ENCODE assay signal across 21 cellular contexts in genomic region chr13:42228527-42228926, GRCh38. TPM values are rescaled to one million over a fixed set of nuclear protein-coding genes. Genes with fewer than 3 reads are reported as not detected.
DNase-seq lines count a peak whose midpoint lies in the region; ATAC-seq and TF ChIP-seq lines count a peak whose summit lies in the region.
"Had no signal": no experiment of that assay in that cellular context is flagged by ENCODE, and none has a peak within 500 bp of the region (broad histone marks: within the 10 kb centered on the region; RNA-seq: fewer than 3 reads in every experiment).

No MANE protein-coding gene starts in this region.

- CTCF ChIA-PET in activated naive CD4-positive, alpha-beta T cell treated with anti-CD3 and anti-CD28 coated beads, Interleukin-2, amount 10 ng/mL, durations not matched to agents 7 days and 5 days (lab: Charles Lee), result no interaction called here
- CTCF ChIA-PET in CD8-positive, alpha-beta T cell (lab: Charles Lee), result no interaction called here

- H3K27me3 Mint-ChIP-seq in activated naive CD4-positive, alpha-beta T cell treated with anti-CD3 and anti-CD28 coated beads, Interleukin-2, amount 10 ng/mL, durations not matched to agents 7 days and 5 days, result no peaks in the 10 kb centered on the region
- no peaks in the 10 kb centered on the region for H3K27me3 Mint-ChIP-seq in CD8-positive, alpha-beta T cell (ENCODE audit: low read depth)
- H3K27me3 Mint-ChIP-seq in neural progenitor cell (ENCODE audit: insufficient read depth, low read depth), result no peaks in the 10 kb centered on the region
- H3K27me3 Mint-ChIP-seq: CD4-positive, CD25-positive, alpha-beta regulatory T cell had no signal

- no peaks in the 10 kb centered on the region for H3K4me1 Mint-ChIP-seq in activated naive CD4-positive, alpha-beta T cell treated with anti-CD3 and anti-CD28 coated beads, Interleukin-2, amount 10 ng/mL, durations not matched to agents 7 days and 5 days
- no peaks in the 10 kb centered on the region for H3K4me1 Mint-ChIP-seq in CD8-positive, alpha-beta T cell (ENCODE audit: low read depth)
- no peaks in the 10 kb centered on the region for H3K4me1 Mint-ChIP-seq in neural progenitor cell

- H3K9me3 ChIP-seq in CD8-positive, alpha-beta T cell (ENCODE audit: low read length), result no peaks in the 10 kb centered on the region
- H3K9me3 ChIP-seq in SK-N-MC (ENCODE audit: low read depth, low read length) (no peaks in the 10 kb centered on the region), neural progenitor cell (ENCODE audit: low read depth) (no peaks in the 10 kb centered on the region)

- H2AFZ ChIP-seq in neural progenitor cell (replicated peaks), result no peak overlapping the region

- no peaks in the 10 kb centered on the region for H3K4me1 ChIP-seq in CD8-positive, alpha-beta T cell (ENCODE audit: insufficient read depth, low read length)
- no peaks in the 10 kb centered on the region for H3K4me1 ChIP-seq in neural progenitor cell

- no peaks in the 10 kb centered on the region for H3K79me2 ChIP-seq in neural progenitor cell (ENCODE audit: low read depth)

- no peaks in the 10 kb centered on the region for H4K20me1 ChIP-seq in neural progenitor cell (ENCODE audit: low read depth)

- H3K4me3 ChIP-seq in CD8-positive, alpha-beta T cell (ENCODE audit: low read depth, low read length), result no peak overlapping the region
- H3K4me3 ChIP-seq in SK-N-MC (peak overlapping the region; percentile 28; the same call in 1 of the 2 replicates), neural progenitor cell (no peak overlapping the region)
- H3K4me3 ChIP-seq: GM12878 had no signal

- ATAC-seq in CD8-positive, alpha-beta T cell, result no peak
- no peak for ATAC-seq in GM21423 (IDR thresholded peaks at IDR 0.05; ENCODE audit: unreplicated experiment)
- ATAC-seq: GM12878, Panc1 had no signal

- no peaks in the 10 kb centered on the region for H3K27me3 ChIP-seq in CD8-positive, alpha-beta T cell (ENCODE audit: insufficient read depth, low read length)
- H3K27me3 ChIP-seq in neural progenitor cell, result no peaks in the 10 kb centered on the region

- intact Hi-C loops in CD8-positive, alpha-beta T cell (cut with DNase I, micrococcal nuclease), result no loop called here

- no peak overlapping the region for H3K27ac ChIP-seq in CD8-positive, alpha-beta T cell (ENCODE audit: low read depth, low read length)
- peak overlapping the region; percentile 73 for H3K27ac ChIP-seq in SK-N-MC
- H3K27ac ChIP-seq in neural progenitor cell, result peak overlapping the region; percentile 46

- H3F3A ChIP-seq in neural progenitor cell (ENCODE audit: low read depth), result no peaks in the 10 kb centered on the region

- peak overlapping the region; percentile 42 for H3K27ac Mint-ChIP-seq in activated naive CD4-positive, alpha-beta T cell treated with anti-CD3 and anti-CD28 coated beads, Interleukin-2, amount 10 ng/mL, durations not matched to agents 7 days and 5 days
- H3K27ac Mint-ChIP-seq in CD8-positive, alpha-beta T cell, result no peak overlapping the region
- no peak overlapping the region for H3K27ac Mint-ChIP-seq in neural progenitor cell

- H3K4me3 Mint-ChIP-seq in activated naive CD4-positive, alpha-beta T cell treated with anti-CD3 and anti-CD28 coated beads, Interleukin-2, amount 10 ng/mL, durations not matched to agents 7 days and 5 days, result no peak overlapping the region
- H3K4me3 Mint-ChIP-seq in CD8-positive, alpha-beta T cell, result no peak overlapping the region
- no peak overlapping the region for H3K4me3 Mint-ChIP-seq in neural progenitor cell

- H3K9ac ChIP-seq in SK-N-MC (ENCODE audit: insufficient read length) (no peak overlapping the region), neural progenitor cell (no peak overlapping the region)

- DNase-seq in activated naive CD4-positive, alpha-beta T cell treated with anti-CD3 and anti-CD28 coated beads, Interleukin-2, amount 10 ng/mL, durations not matched to agents 7 days and 5 days, result no peak
- no peak for DNase-seq in activated naive CD4-positive, alpha-beta T cell treated with Interleukin-2 at 50 U/mL for 16 hours
- DNase-seq in CD8-positive, alpha-beta T cell, result no peak
- DNase-seq in SK-N-MC (ENCODE audit: low read depth, low spot score) (no peak), neural progenitor cell (ENCODE audit: low spot score) (no peak), NCI-H2196 treated with DMSO at 0.1 percent for 48 hours (lab: John Stamatoyannopoulos, UW; ENCODE audit: unreplicated experiment) (no peak), RKO (ENCODE audit: low spot score) (no peak)
- DNase-seq: CD4-positive, CD25-positive, alpha-beta regulatory T cell; COR-L47; DND-41; KBM-7; NCI-H1092 treated with DMSO at 0.1 percent for 48 hours; NCI-H146; NCI-H2029; NCI-H226; NCI-H510A treated with DMSO at 0.1 percent for 48 hours; NCI-H748 treated with DMSO at 0.1 percent for 48 hours; NK-92 treated with Interleukin-12 subunit alpha and Interleukin-12 subunit beta, amount 100 ng/mL, for 24 hours had no signal

- peaks cover 6% of the 10 kb centered on the region for H3K36me3 ChIP-seq in CD8-positive, alpha-beta T cell (ENCODE audit: insufficient read depth, low read length)
- no peaks in the 10 kb centered on the region for H3K36me3 ChIP-seq in SK-N-MC (ENCODE audit: insufficient read depth, low read length)
- H3K36me3 ChIP-seq in neural progenitor cell, result peaks cover 11% of the 10 kb centered on the region

- peaks cover 43% of the 10 kb centered on the region for H3K36me3 Mint-ChIP-seq in activated naive CD4-positive, alpha-beta T cell treated with anti-CD3 and anti-CD28 coated beads, Interleukin-2, amount 10 ng/mL, durations not matched to agents 7 days and 5 days
- H3K36me3 Mint-ChIP-seq in CD8-positive, alpha-beta T cell, result peaks cover 31% of the 10 kb centered on the region
- H3K36me3 Mint-ChIP-seq in neural progenitor cell, result peaks cover 9% of the 10 kb centered on the region

- POLR2A ChIA-PET in CD8-positive, alpha-beta T cell (lab: Charles Lee), result no interaction called here

- TF ChIP-seq CTCF in CD8-positive, alpha-beta T cell (IDR thresholded peaks at IDR 0.05), result peak; percentile 13
- TF ChIP-seq CTCF in neural progenitor cell (IDR thresholded peaks at IDR 0.05), result no peak

- H3K4me2 ChIP-seq in neural progenitor cell, result no peak overlapping the region

- H3K9me3 Mint-ChIP-seq in activated naive CD4-positive, alpha-beta T cell treated with anti-CD3 and anti-CD28 coated beads, Interleukin-2, amount 10 ng/mL, durations not matched to agents 7 days and 5 days, result no peaks in the 10 kb centered on the region
- no peaks in the 10 kb centered on the region for H3K9me3 Mint-ChIP-seq in CD8-positive, alpha-beta T cell
- no peaks in the 10 kb centered on the region for H3K9me3 Mint-ChIP-seq in neural progenitor cell

RNA-seq across cellular contexts. Expression of gene AKAP11, which starts 43.4 kb away (rescaled TPM):
- total RNA-seq in CD8-positive, alpha-beta T cell, result 10 to 100 TPM; 14.7 to 15.3 TPM
- 19.7 and 31.5 TPM in 2 replicates for total RNA-seq in neural progenitor cell (ENCODE audit: low replicate concordance)
